In genomic region chr4:119626420-119626819, GRCh38 we compare ENCODE assay signal across 2 cellular contexts.
A peak's percentile ranks its signal among the peaks of the same experiment; 100 is the strongest.
TF ChIP-seq lines count a peak whose summit lies in the region.

No MANE protein-coding gene starts in this region.

TF ChIP-seq in K562, 482 proteins besides CTCF, POLR2A, EP300 and RAD21:
- no peak for TF ChIP-seq TAF15 (IDR thresholded peaks at IDR 0.05; ENCODE audit: low read depth, low read length)
- 0 out of 2 replicates have a peak, but pooled peaks have one; percentile 16 for TF ChIP-seq ZNF512 (tag; IDR thresholded peaks at IDR 0.05)
TF ChIP-seq in K562: peak in this region for 1.

TF ChIP-seq in HepG2, 621 proteins besides CTCF, POLR2A, EP300 and RAD21:
- TF ChIP-seq LBX2 (CRISPR knock-in tag; IDR thresholded peaks at IDR 0.05; ENCODE audit: borderline replicate concordance) = no peak
- no peak for TF ChIP-seq ZNF850 (CRISPR knock-in tag; conservative IDR thresholded peaks at IDR 0.05)
- TF ChIP-seq, protein P1, sequence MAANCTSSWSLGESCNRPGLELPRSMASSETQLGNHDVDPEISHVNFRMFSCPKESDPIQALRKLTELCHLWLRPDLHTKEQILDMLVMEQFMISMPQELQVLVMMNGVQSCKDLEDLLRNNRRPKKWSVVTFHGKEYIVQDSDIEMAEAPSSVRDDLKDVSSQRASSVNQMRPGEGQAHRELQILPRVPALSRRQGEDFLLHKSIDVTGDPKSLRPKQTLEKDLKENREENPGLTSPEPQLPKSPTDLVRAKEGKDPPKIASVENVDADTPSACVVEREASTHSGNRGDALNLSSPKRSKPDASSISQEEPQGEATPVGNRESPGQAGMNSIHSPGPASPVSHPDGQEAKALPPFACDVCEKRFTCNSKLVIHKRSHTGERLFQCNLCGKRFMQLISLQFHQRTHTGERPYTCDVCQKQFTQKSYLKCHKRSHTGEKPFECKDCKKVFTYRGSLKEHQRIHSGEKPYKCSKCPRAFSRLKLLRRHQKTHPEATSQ (CRISPR knock-in tag; IDR thresholded peaks at IDR 0.05; ENCODE audit: borderline replicate concordance) = no peak
- no peak for TF ChIP-seq ARNTL (CRISPR knock-in tag; IDR thresholded peaks at IDR 0.05)
